In the genomic region with DNA sequence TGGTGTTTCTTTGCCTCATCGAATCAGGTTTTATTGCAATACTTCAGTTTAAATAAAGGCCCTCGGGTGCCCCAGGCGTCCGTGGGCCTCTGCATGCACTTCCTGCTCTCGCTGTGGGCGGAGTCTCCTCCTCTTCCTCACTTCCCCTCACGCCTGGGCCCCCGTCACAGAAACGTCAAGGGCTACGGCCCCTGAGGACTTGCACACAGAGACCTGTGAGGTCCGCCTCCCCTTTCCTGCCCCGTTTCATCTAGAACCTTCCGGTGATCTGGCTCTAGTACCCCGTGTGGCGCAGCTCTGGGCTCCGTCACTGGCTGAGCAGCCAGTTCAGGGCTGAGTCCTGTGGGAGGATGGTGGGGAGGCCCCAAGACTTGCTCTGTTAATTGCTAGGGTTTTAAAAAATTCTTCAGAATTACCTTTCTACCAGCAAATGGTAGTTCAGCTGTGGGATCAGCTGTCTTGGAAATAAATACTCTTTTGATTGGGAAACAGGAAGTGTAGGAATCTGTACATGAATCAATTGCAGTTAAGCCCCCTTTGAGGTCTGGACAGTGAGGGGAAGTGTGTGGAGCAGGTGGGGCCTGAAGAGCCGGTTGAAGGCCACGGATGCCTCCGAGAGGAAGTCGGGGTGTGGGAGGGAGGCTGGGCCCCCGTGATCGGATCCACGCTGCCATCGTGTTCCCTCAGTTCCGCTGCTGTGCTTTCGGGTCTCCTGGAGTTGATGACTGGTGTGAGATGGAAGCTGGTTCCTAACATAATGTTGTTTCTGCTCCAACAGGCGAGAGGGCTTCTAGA, we compare ENCODE assay signal across 8 cellular contexts. TPM values are rescaled to one million over a fixed set of nuclear protein-coding genes. Genes with fewer than 3 reads are reported as not detected.
DNase-seq lines count a peak whose midpoint lies in the region; ATAC-seq lines count a peak whose summit lies in the region.

No MANE protein-coding gene starts in this region.

- peaks cover 44% of the 10 kb centered on the region for H3K4me1 ChIP-seq in stomach smooth muscle (ENCODE audit: control insufficient read depth, insufficient read depth, low read length)

- ATAC-seq in GM18499 (IDR thresholded peaks at IDR 0.05; ENCODE audit: insufficient read depth, unreplicated experiment) (peak; percentile 46), HG02840 (IDR thresholded peaks at IDR 0.05; ENCODE audit: low FRiP score, unreplicated experiment) (peak; percentile 54)
- ATAC-seq in activated naive CD8-positive, alpha-beta T cell treated with anti-CD3 and anti-CD28 coated beads, Interleukin-2, amount 10 ng/mL, durations not matched to agents 7 days and 5 days (ENCODE audit: low read depth): peak; percentile 95
- ATAC-seq in naive thymus-derived CD8-positive, alpha-beta T cell: peak; percentile 78 to 91

- no peaks in the 10 kb centered on the region for H3K27me3 ChIP-seq in stomach smooth muscle (ENCODE audit: control insufficient read depth in 1 of 2, insufficient read depth in 2 of 2, low read length in 2 of 2)

- H3K4me1 Mint-ChIP-seq in activated naive CD8-positive, alpha-beta T cell treated with anti-CD3 and anti-CD28 coated beads, Interleukin-2, amount 10 ng/mL, durations not matched to agents 7 days and 5 days: peaks cover 34% of the 10 kb centered on the region
- peaks cover 31 to 65% (median 64%) of the 10 kb centered on the region in 4 donors for H3K4me1 Mint-ChIP-seq in naive thymus-derived CD8-positive, alpha-beta T cell

- peaks cover 1 to 5% of the 10 kb centered on the region in 2 donors for H3K36me3 ChIP-seq in stomach smooth muscle (ENCODE audit: control insufficient read depth in 2 of 2, insufficient read depth in 2 of 2, low read length in 2 of 2)

- H3K9ac ChIP-seq in stomach smooth muscle (ENCODE audit: low read length in 2 of 2): no peak overlapping the region

- H3K36me3 Mint-ChIP-seq in activated naive CD8-positive, alpha-beta T cell treated with anti-CD3 and anti-CD28 coated beads, Interleukin-2, amount 10 ng/mL, durations not matched to agents 7 days and 5 days: peaks cover 15% of the 10 kb centered on the region
- peaks cover 0 to 15% (median 3%) of the 10 kb centered on the region in 3 donors for H3K36me3 Mint-ChIP-seq in naive thymus-derived CD8-positive, alpha-beta T cell

- peak overlapping the region; percentile 73 for H3K4me3 Mint-ChIP-seq in activated naive CD8-positive, alpha-beta T cell treated with anti-CD3 and anti-CD28 coated beads, Interleukin-2, amount 10 ng/mL, durations not matched to agents 7 days and 5 days
- H3K4me3 Mint-ChIP-seq in naive thymus-derived CD8-positive, alpha-beta T cell: peak overlapping the region; percentile 71 to 93 (median 82)

- H3K9me3 Mint-ChIP-seq in activated naive CD8-positive, alpha-beta T cell treated with anti-CD3 and anti-CD28 coated beads, Interleukin-2, amount 10 ng/mL, durations not matched to agents 7 days and 5 days: no peaks in the 10 kb centered on the region
- H3K9me3 Mint-ChIP-seq in naive thymus-derived CD8-positive, alpha-beta T cell: no peaks in the 10 kb centered on the region

- no peaks in the 10 kb centered on the region for H3K9me3 ChIP-seq in stomach smooth muscle (ENCODE audit: control insufficient read depth in 2 of 2, low read length in 2 of 2)

- H3K27me3 Mint-ChIP-seq in activated naive CD8-positive, alpha-beta T cell treated with anti-CD3 and anti-CD28 coated beads, Interleukin-2, amount 10 ng/mL, durations not matched to agents 7 days and 5 days: no peaks in the 10 kb centered on the region
- no peaks in the 10 kb centered on the region for H3K27me3 Mint-ChIP-seq in naive thymus-derived CD8-positive, alpha-beta T cell

- peak overlapping the region; percentile 96 for H3K27ac Mint-ChIP-seq in activated naive CD8-positive, alpha-beta T cell treated with anti-CD3 and anti-CD28 coated beads, Interleukin-2, amount 10 ng/mL, durations not matched to agents 7 days and 5 days
- H3K27ac Mint-ChIP-seq in naive thymus-derived CD8-positive, alpha-beta T cell: peak overlapping the region; percentile 94 to 99 (median 98)

- H3K27ac ChIP-seq in stomach smooth muscle (ENCODE audit: low read length): peak overlapping the region; percentile 6

- POLR2A ChIA-PET in activated naive CD8-positive, alpha-beta T cell treated with anti-CD3 and anti-CD28 coated beads, Interleukin-2, amount 10 ng/mL, durations not matched to agents 7 days and 5 days (lab: Charles Lee): interaction anchor here (0.9 to 1.5 kb wide), 7 partner anchors 9 to 538 kb away, joined by 3 to 10 read pairs (median 4); a partner anchor contains a TSS
- POLR2A ChIA-PET in naive thymus-derived CD8-positive, alpha-beta T cell (lab: Charles Lee): interaction anchor here (0.8 to 4.3 kb wide), 13 partner anchors 10 to 337 kb away, joined by 3 to 26 read pairs (median 3); a partner anchor contains a TSS

- DNase-seq in T-helper 1 cell (peak; percentile 85 to 95 (median 89)), foreskin melanocyte (no peak), AG20443 (ENCODE audit: low spot score) (no peak)
- peak; percentile 84 for DNase-seq in activated naive CD8-positive, alpha-beta T cell treated with anti-CD3 and anti-CD28 coated beads, Interleukin-2, amount 10 ng/mL, durations not matched to agents 7 days and 5 days
- peak; percentile 72 to 97 (median 92) for DNase-seq in naive thymus-derived CD8-positive, alpha-beta T cell

- no peak overlapping the region for H3K4me3 ChIP-seq in stomach smooth muscle (ENCODE audit: low read length in 2 of 2)

RNA-seq across cellular contexts. Expression of a gene that starts 10.2 kb away (rescaled TPM):
- total RNA-seq in activated naive CD8-positive, alpha-beta T cell treated with anti-CD3 and anti-CD28 coated beads, Interleukin-2, amount 10 ng/mL, durations not matched to agents 7 days and 5 days: 10 to 100 TPM; 46.9 to 50.8 TPM
- total RNA-seq in naive thymus-derived CD8-positive, alpha-beta T cell: 10 to 100 TPM; 50.2 to 51.0 TPM
- polyA plus RNA-seq in naive thymus-derived CD8-positive, alpha-beta T cell: 10 to 100 TPM; 12.7 to 34.9 (median 17.4) TPM

Comparison
In these comparisons a context has a peak if more than half of its experiments do, and no peak if none do; other contexts are left out.
1. DNase-seq: peak in T-helper 1 cell (5 of 5), activated naive CD8-positive, alpha-beta T cell treated with anti-CD3 and anti-CD28 coated beads, Interleukin-2, amount 10 ng/mL, durations not matched to agents 7 days and 5 days (single experiment) and naive thymus-derived CD8-positive, alpha-beta T cell (10 of 10); none in foreskin melanocyte (single experiment) and AG20443 (single experiment).
2. Peak in every context shown above with its lines, with median percentiles within 50 percentile points of each other: ATAC-seq.